18 cellular contexts compared by ENCODE assay signal in the genomic region with DNA sequence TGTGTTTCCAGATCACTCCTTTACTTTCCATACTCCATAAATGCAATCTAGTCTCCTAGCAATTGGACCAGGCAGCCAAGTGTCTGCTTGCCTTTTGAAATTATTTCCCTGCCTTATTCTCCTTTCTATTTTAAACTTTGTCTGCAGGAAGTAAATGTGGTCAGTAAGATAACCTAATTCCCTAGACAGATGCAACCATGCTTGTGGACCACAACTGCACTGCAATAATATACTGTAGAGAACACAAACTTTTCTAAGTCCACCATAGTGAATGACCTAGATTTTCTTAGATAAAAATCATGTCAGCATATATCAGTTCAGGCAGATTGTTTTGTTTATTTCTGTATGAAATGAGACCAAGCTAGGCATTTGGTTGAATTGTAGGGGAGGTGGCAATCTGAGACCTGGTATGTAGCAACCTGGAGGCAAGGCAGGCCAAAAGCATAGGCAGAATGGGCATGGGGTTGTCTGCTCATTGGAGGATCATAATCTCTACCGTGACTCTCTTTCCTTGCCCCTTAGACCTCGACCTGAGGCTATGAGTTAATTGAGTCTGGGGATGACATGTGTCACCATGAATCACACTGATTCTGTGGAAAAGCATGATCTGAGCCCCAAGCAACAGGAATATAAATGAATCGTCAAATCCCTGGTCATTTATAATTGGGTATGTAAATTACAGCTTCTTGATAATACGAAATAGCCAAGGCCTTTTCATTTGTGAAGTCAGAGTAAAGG. TPM values are rescaled to one million over a fixed set of nuclear protein-coding genes. Genes with fewer than 3 reads are reported as not detected.
A peak's percentile ranks its signal among the peaks of the same experiment; 100 is the strongest.
DNase-seq lines count a peak whose midpoint lies in the region; ATAC-seq, FAIRE-seq and TF ChIP-seq lines count a peak whose summit lies in the region.
"Had no signal": no experiment of that assay in that cellular context is flagged by ENCODE, and none has a peak within 500 bp of the region (broad histone marks: within the 10 kb centered on the region; RNA-seq: fewer than 3 reads in every experiment).

No MANE protein-coding gene starts in this region.

- POLR2A ChIA-PET in RWPE1 (lab: Yijun Ruan, JAX; ENCODE audit: low non-redundant PET), result no interaction called here
- POLR2A ChIA-PET in WTC11 (lab: Charles Lee), result no interaction called here

- no peak for TF ChIP-seq POLR2A in GM18505 (IDR thresholded peaks at IDR 0.05; ENCODE audit: borderline replicate concordance, extremely low read depth, insufficient read depth, insufficient read length)

- no peaks in the 10 kb centered on the region for H4K20me1 ChIP-seq in BLaER1 treated with 17β-estradiol and CSF1 and Interleukin-3, amounts not matched to agents 10 nM and 100 nM

- peaks cover 0 to 22% (median 4%) of the 10 kb centered on the region in 11 experiments; a peak in 5 of 22 replicates for H3K9me3 ChIP-seq in BLaER1 treated with 17β-estradiol and CSF1 and Interleukin-3, amounts not matched to agents 10 nM and 100 nM (replicated peaks in 1 of 11)
- H3K9me3 ChIP-seq: body of pancreas had no signal

- H3K27ac Mint-ChIP-seq in WTC11, result no peak overlapping the region
- no peak overlapping the region for H3K27ac Mint-ChIP-seq in activated naive CD4-positive, alpha-beta T cell treated with anti-CD3 and anti-CD28 coated beads, Interleukin-2, amount 10 ng/mL, durations not matched to agents 7 days and 5 days
- H3K27ac Mint-ChIP-seq: memory B cell; T-helper 2 cell treated with Interferon-gamma antibody and Interleukin-4, amounts not matched to agents 5 μg/mL and 100 μg/mL, for 36 hours had no signal

- peak; percentile 13 for FAIRE-seq in HTR-8/SVneo (lab: Jason Lieb, UNC)
- no peak for FAIRE-seq in frontal cortex (lab: Jason Lieb, UNC)

- H3K4me2 ChIP-seq in BLaER1 treated with 17β-estradiol and CSF1 and Interleukin-3, amounts not matched to agents 10 nM and 100 nM, result peak overlapping the region; percentile 56 to 87 (median 80)

- no peak for TF ChIP-seq CTCF in RWPE1 (conservative IDR thresholded peaks at IDR 0.05; ENCODE audit: low read depth)
- no peak for TF ChIP-seq CTCF in WTC11 (IDR thresholded peaks at IDR 0.05)

- H3K4me1 Mint-ChIP-seq in WTC11, result peaks cover 13% of the 10 kb centered on the region
- H3K4me1 Mint-ChIP-seq in activated naive CD4-positive, alpha-beta T cell treated with anti-CD3 and anti-CD28 coated beads, Interleukin-2, amount 10 ng/mL, durations not matched to agents 7 days and 5 days, result no peaks in the 10 kb centered on the region

- DNase-seq in HTR-8/SVneo (ENCODE audit: insufficient read length, low spot score), result no peak
- peak; percentile 85 for DNase-seq in RWPE1 (ENCODE audit: low spot score)
- DNase-seq in fibroblast of peridontal ligament (ENCODE audit: extremely low read depth), result peak; percentile 40
- DNase-seq in WTC11 (ENCODE audit: low spot score), result no peak
- no peak for DNase-seq in frontal cortex (ENCODE audit: low spot score in 2 of 2)
- no peak for DNase-seq in activated naive CD4-positive, alpha-beta T cell treated with anti-CD3 and anti-CD28 coated beads, Interleukin-2, amount 10 ng/mL, durations not matched to agents 7 days and 5 days
- DNase-seq: activated CD8-positive, alpha-beta memory T cell treated with anti-CD3 and anti-CD28 coated beads for 24 hours; body of pancreas; HCEC 1CT; NCI-H1105 treated with DMSO at 0.1 percent for 48 hours; NCI-H2227 treated with DMSO at 0.1 percent for 48 hours; substantia nigra had no signal

- H3K27me3 Mint-ChIP-seq in WTC11 (ENCODE audit: low read depth), result no peaks in the 10 kb centered on the region
- peaks cover 4% of the 10 kb centered on the region for H3K27me3 Mint-ChIP-seq in activated naive CD4-positive, alpha-beta T cell treated with anti-CD3 and anti-CD28 coated beads, Interleukin-2, amount 10 ng/mL, durations not matched to agents 7 days and 5 days

- H3K27ac ChIP-seq in BLaER1 treated with 17β-estradiol and CSF1 and Interleukin-3, amounts not matched to agents 10 nM and 100 nM, result peak overlapping the region in 10 of 11 experiments; percentile 2 to 87 (median 79); a peak in 19 of 22 replicates
- no peak overlapping the region; the same call in 1 of the 2 replicates for H3K27ac ChIP-seq in RWPE1
- H3K27ac ChIP-seq: body of pancreas had no signal

- H3K4me3 ChIP-seq in BLaER1 treated with 17β-estradiol and CSF1 and Interleukin-3, amounts not matched to agents 10 nM and 100 nM, result peak overlapping the region in 5 of 10 experiments; percentile 10 to 42 (median 28); a peak in 7 of 20 replicates
- H3K4me3 ChIP-seq: body of pancreas had no signal

- CTCF ChIA-PET in RWPE1 (lab: Yijun Ruan, JAX), result interaction anchor here (0.6 to 1.4 kb wide), 4 partner anchors 8 to 1240 kb away, joined by 3 to 6 read pairs (median 4); no protein-coding TSS in a partner anchor
- CTCF ChIA-PET in WTC11 (lab: Charles Lee), result no interaction called here
- CTCF ChIA-PET in activated naive CD4-positive, alpha-beta T cell treated with anti-CD3 and anti-CD28 coated beads, Interleukin-2, amount 10 ng/mL, durations not matched to agents 7 days and 5 days (lab: Charles Lee), result no interaction called here

- H3K9me3 Mint-ChIP-seq in WTC11, result peaks cover 8% of the 10 kb centered on the region
- no peaks in the 10 kb centered on the region for H3K9me3 Mint-ChIP-seq in activated naive CD4-positive, alpha-beta T cell treated with anti-CD3 and anti-CD28 coated beads, Interleukin-2, amount 10 ng/mL, durations not matched to agents 7 days and 5 days
- H3K9me3 Mint-ChIP-seq: memory B cell; T-helper 2 cell treated with Interferon-gamma antibody and Interleukin-4, amounts not matched to agents 5 μg/mL and 100 μg/mL, for 36 hours had no signal

- H3K9ac ChIP-seq in BLaER1 treated with 17β-estradiol and CSF1 and Interleukin-3, amounts not matched to agents 10 nM and 100 nM, result peak overlapping the region in 9 of 11 experiments; percentile 13 to 69 (median 62); a peak in 18 of 22 replicates

- H3K4me3 Mint-ChIP-seq in WTC11, result no peak overlapping the region
- no peak overlapping the region for H3K4me3 Mint-ChIP-seq in activated naive CD4-positive, alpha-beta T cell treated with anti-CD3 and anti-CD28 coated beads, Interleukin-2, amount 10 ng/mL, durations not matched to agents 7 days and 5 days
- H3K4me3 Mint-ChIP-seq: memory B cell; T-helper 2 cell treated with Interferon-gamma antibody and Interleukin-4, amounts not matched to agents 5 μg/mL and 100 μg/mL, for 36 hours had no signal

- no peaks in the 10 kb centered on the region for H3K27me3 ChIP-seq in BLaER1 treated with 17β-estradiol and CSF1 and Interleukin-3, amounts not matched to agents 10 nM and 100 nM
- H3K27me3 ChIP-seq: body of pancreas had no signal

- no peaks in the 10 kb centered on the region for H3K36me3 Mint-ChIP-seq in WTC11
- H3K36me3 Mint-ChIP-seq in activated naive CD4-positive, alpha-beta T cell treated with anti-CD3 and anti-CD28 coated beads, Interleukin-2, amount 10 ng/mL, durations not matched to agents 7 days and 5 days, result no peaks in the 10 kb centered on the region
- H3K36me3 Mint-ChIP-seq: memory B cell had no signal

- H3K4me1 ChIP-seq in BLaER1 treated with 17β-estradiol and CSF1 and Interleukin-3, amounts not matched to agents 10 nM and 100 nM, result peaks cover 34 to 74% (median 60%) of the 10 kb centered on the region in 10 experiments
- H3K4me1 ChIP-seq: body of pancreas had no signal

- no peak for ATAC-seq in WTC11
- no peak for ATAC-seq in GM18505 (IDR thresholded peaks at IDR 0.05; ENCODE audit: unreplicated experiment)
- ATAC-seq: body of pancreas had no signal

- no peaks in the 10 kb centered on the region for H3K36me3 ChIP-seq in BLaER1 treated with 17β-estradiol and CSF1 and Interleukin-3, amounts not matched to agents 10 nM and 100 nM

TF ChIP-seq in WTC11, 78 proteins besides CTCF, POLR2A, EP300 and RAD21 (continues in another document):
- no peak for TF ChIP-seq TEAD1 (CRISPR knock-in tag; IDR thresholded peaks at IDR 0.05)
- TF ChIP-seq, protein P1, sequence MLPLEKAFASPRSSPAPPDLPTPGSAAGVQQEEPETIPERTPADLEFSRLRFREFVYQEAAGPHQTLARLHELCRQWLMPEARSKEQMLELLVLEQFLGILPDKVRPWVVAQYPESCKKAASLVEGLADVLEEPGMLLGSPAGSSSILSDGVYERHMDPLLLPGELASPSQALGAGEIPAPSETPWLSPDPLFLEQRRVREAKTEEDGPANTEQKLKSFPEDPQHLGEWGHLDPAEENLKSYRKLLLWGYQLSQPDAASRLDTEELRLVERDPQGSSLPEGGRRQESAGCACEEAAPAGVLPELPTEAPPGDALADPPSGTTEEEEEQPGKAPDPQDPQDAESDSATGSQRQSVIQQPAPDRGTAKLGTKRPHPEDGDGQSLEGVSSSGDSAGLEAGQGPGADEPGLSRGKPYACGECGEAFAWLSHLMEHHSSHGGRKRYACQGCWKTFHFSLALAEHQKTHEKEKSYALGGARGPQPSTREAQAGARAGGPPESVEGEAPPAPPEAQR (CRISPR knock-in tag; IDR thresholded peaks at IDR 0.05), result no peak
- TF ChIP-seq, protein P2, sequence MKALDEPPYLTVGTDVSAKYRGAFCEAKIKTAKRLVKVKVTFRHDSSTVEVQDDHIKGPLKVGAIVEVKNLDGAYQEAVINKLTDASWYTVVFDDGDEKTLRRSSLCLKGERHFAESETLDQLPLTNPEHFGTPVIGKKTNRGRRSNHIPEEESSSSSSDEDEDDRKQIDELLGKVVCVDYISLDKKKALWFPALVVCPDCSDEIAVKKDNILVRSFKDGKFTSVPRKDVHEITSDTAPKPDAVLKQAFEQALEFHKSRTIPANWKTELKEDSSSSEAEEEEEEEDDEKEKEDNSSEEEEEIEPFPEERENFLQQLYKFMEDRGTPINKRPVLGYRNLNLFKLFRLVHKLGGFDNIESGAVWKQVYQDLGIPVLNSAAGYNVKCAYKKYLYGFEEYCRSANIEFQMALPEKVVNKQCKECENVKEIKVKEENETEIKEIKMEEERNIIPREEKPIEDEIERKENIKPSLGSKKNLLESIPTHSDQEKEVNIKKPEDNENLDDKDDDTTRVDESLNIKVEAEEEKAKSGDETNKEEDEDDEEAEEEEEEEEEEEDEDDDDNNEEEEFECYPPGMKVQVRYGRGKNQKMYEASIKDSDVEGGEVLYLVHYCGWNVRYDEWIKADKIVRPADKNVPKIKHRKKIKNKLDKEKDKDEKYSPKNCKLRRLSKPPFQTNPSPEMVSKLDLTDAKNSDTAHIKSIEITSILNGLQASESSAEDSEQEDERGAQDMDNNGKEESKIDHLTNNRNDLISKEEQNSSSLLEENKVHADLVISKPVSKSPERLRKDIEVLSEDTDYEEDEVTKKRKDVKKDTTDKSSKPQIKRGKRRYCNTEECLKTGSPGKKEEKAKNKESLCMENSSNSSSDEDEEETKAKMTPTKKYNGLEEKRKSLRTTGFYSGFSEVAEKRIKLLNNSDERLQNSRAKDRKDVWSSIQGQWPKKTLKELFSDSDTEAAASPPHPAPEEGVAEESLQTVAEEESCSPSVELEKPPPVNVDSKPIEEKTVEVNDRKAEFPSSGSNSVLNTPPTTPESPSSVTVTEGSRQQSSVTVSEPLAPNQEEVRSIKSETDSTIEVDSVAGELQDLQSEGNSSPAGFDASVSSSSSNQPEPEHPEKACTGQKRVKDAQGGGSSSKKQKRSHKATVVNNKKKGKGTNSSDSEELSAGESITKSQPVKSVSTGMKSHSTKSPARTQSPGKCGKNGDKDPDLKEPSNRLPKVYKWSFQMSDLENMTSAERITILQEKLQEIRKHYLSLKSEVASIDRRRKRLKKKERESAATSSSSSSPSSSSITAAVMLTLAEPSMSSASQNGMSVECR (CRISPR knock-in tag; IDR thresholded peaks at IDR 0.05; ENCODE audit: borderline replicate concordance), result no peak

RNA-seq across cellular contexts. Expression of a gene that starts 20.7 kb away (rescaled TPM):
- not detected in 3 replicates for total RNA-seq in WTC11 (2021)
- total RNA-seq in frontal cortex, result not detected
- total RNA-seq: A673, fibroblast of villous mesenchyme had no signal

RNA-seq across cellular contexts. Expression of a gene that starts 26.9 kb away (rescaled TPM):
- total RNA-seq in WTC11 (2021) (not detected in 3 replicates), frontal cortex (not detected)
- total RNA-seq: A673, body of pancreas, fibroblast of villous mesenchyme had no signal

Comparison
In these comparisons a context has a peak if more than half of its experiments do, and no peak if none do; other contexts are left out.
1. DNase-seq: peak in RWPE1 (single experiment) and fibroblast of peridontal ligament (single experiment); none in HTR-8/SVneo (single experiment), WTC11 (single experiment), frontal cortex (0 of 2) and activated naive CD4-positive, alpha-beta T cell treated with anti-CD3 and anti-CD28 coated beads, Interleukin-2, amount 10 ng/mL, durations not matched to agents 7 days and 5 days (single experiment).